In genomic region chr9:35571113-35571512, GRCh38 we compare ENCODE assay signal across 19 cellular contexts. TPM values are rescaled to one million over a fixed set of nuclear protein-coding genes. Genes with fewer than 3 reads are reported as not detected.
DNase-seq lines count a peak whose midpoint lies in the region; ATAC-seq and TF ChIP-seq lines count a peak whose summit lies in the region.
"Had no signal": no experiment of that assay in that cellular context is flagged by ENCODE, and none has a peak within 500 bp of the region (broad histone marks: within the 10 kb centered on the region; RNA-seq: fewer than 3 reads in every experiment).

No MANE protein-coding gene starts in this region.

- H3K4me1 Mint-ChIP-seq in CD14-positive monocyte, result peaks cover 23% of the 10 kb centered on the region
- H3K4me1 Mint-ChIP-seq in CD4-positive, alpha-beta memory T cell, result peaks cover 7 to 17% (median 13%) of the 10 kb centered on the region in 4 donors
- peaks cover 31% of the 10 kb centered on the region for H3K4me1 Mint-ChIP-seq in activated CD4-positive, alpha-beta memory T cell treated with anti-CD3 and anti-CD28 coated beads, Interleukin-2, amount 10 ng/mL, durations not matched to agents 7 days and 5 days
- peaks cover 8 to 11% of the 10 kb centered on the region in 2 donors for H3K4me1 Mint-ChIP-seq in effector memory CD8-positive, alpha-beta T cell (ENCODE audit: low read depth in 2 of 2)

- 91 to 100% methylated on average over 1 of the region's 1 CpG for WGBS in esophagus squamous epithelium, 2 donors

- no peak overlapping the region for H3K4me3 Mint-ChIP-seq in CD14-positive monocyte
- H3K4me3 Mint-ChIP-seq in CD4-positive, alpha-beta memory T cell, result no peak overlapping the region
- H3K4me3 Mint-ChIP-seq in activated CD4-positive, alpha-beta memory T cell treated with anti-CD3 and anti-CD28 coated beads, Interleukin-2, amount 10 ng/mL, durations not matched to agents 7 days and 5 days, result no peak overlapping the region
- no peak overlapping the region for H3K4me3 Mint-ChIP-seq in effector memory CD8-positive, alpha-beta T cell
- H3K4me3 Mint-ChIP-seq: nephron had no signal

- H3K27ac Mint-ChIP-seq in CD14-positive monocyte, result peak overlapping the region in 5 of 7 donors; percentile 2 to 89 (median 22)
- H3K27ac Mint-ChIP-seq in CD4-positive, alpha-beta memory T cell, result peak overlapping the region in 4 of 7 donors; percentile 13 to 62 (median 40)
- H3K27ac Mint-ChIP-seq in activated CD4-positive, alpha-beta memory T cell treated with anti-CD3 and anti-CD28 coated beads, Interleukin-2, amount 10 ng/mL, durations not matched to agents 7 days and 5 days, result peak overlapping the region; percentile 86
- H3K27ac Mint-ChIP-seq in effector memory CD8-positive, alpha-beta T cell, result peak overlapping the region; percentile 85 to 87
- H3K27ac Mint-ChIP-seq: nephron, progenitor cell of endocrine pancreas had no signal

- no peak for DNase-seq in CD14-positive monocyte (ENCODE audit: low spot score)
- DNase-seq in CD4-positive, alpha-beta memory T cell, result no peak
- DNase-seq in activated CD4-positive, alpha-beta memory T cell treated with anti-CD3 and anti-CD28 coated beads, Interleukin-2, amount 10 ng/mL, durations not matched to agents 7 days and 5 days, result no peak
- no peak for DNase-seq in effector memory CD8-positive, alpha-beta T cell
- DNase-seq in NCI-H146 treated with DMSO at 0.1 percent for 48 hours (lab: John Stamatoyannopoulos, UW; ENCODE audit: unreplicated experiment), result no peak
- no peak for DNase-seq in hippocampal formation (lab: John Stamatoyannopoulos, UW)
- no peak for DNase-seq in esophagus squamous epithelium (lab: John Stamatoyannopoulos, UW)
- DNase-seq: amygdala, gastrocnemius medialis, HCEC 1CT, mesendoderm, NCI-H1417, NCI-H526, Right ventricle myocardium superior, WERI-Rb-1 had no signal

- CTCF ChIA-PET in CD4-positive, alpha-beta memory T cell (lab: Charles Lee; ENCODE audit: partially characterized antibody), result interaction anchor here (0.7 kb wide), 2 partner anchors 19 to 124 kb away, joined by 3 read pairs; no protein-coding TSS in a partner anchor
- CTCF ChIA-PET in activated CD4-positive, alpha-beta memory T cell treated with anti-CD3 and anti-CD28 coated beads, Interleukin-2, amount 10 ng/mL, durations not matched to agents 7 days and 5 days (lab: Charles Lee), result interaction anchor here (1.0 to 3.0 kb wide), 3 partner anchors 18 to 91 kb away, joined by 3 to 8 read pairs (median 4); no protein-coding TSS in a partner anchor

- H3K27me3 Mint-ChIP-seq in CD14-positive monocyte (ENCODE audit: low read depth in 3 of 3), result peaks cover 0 to 4% (median 2%) of the 10 kb centered on the region in 3 donors
- no peaks in the 10 kb centered on the region for H3K27me3 Mint-ChIP-seq in CD4-positive, alpha-beta memory T cell
- no peaks in the 10 kb centered on the region for H3K27me3 Mint-ChIP-seq in activated CD4-positive, alpha-beta memory T cell treated with anti-CD3 and anti-CD28 coated beads, Interleukin-2, amount 10 ng/mL, durations not matched to agents 7 days and 5 days
- no peaks in the 10 kb centered on the region for H3K27me3 Mint-ChIP-seq in effector memory CD8-positive, alpha-beta T cell
- H3K27me3 Mint-ChIP-seq: progenitor cell of endocrine pancreas had no signal

- intact Hi-C loops in CD14-positive monocyte (cut with micrococcal nuclease), result no loop called here
- intact Hi-C loops in CD4-positive, alpha-beta memory T cell (cut with micrococcal nuclease), result no loop called here
- intact Hi-C loops in esophagus squamous epithelium (cut with DNase I), result no loop called here

- peaks cover 0 to 2% (median 0%) of the 10 kb centered on the region in 7 donors for H3K9me3 Mint-ChIP-seq in CD14-positive monocyte
- H3K9me3 Mint-ChIP-seq in CD4-positive, alpha-beta memory T cell, result no peaks in the 10 kb centered on the region
- no peaks in the 10 kb centered on the region for H3K9me3 Mint-ChIP-seq in activated CD4-positive, alpha-beta memory T cell treated with anti-CD3 and anti-CD28 coated beads, Interleukin-2, amount 10 ng/mL, durations not matched to agents 7 days and 5 days
- no peaks in the 10 kb centered on the region for H3K9me3 Mint-ChIP-seq in effector memory CD8-positive, alpha-beta T cell
- H3K9me3 Mint-ChIP-seq: nephron had no signal

- H3K36me3 Mint-ChIP-seq in CD14-positive monocyte, result no peaks in the 10 kb centered on the region
- H3K36me3 Mint-ChIP-seq in CD4-positive, alpha-beta memory T cell, result no peaks in the 10 kb centered on the region
- no peaks in the 10 kb centered on the region for H3K36me3 Mint-ChIP-seq in activated CD4-positive, alpha-beta memory T cell treated with anti-CD3 and anti-CD28 coated beads, Interleukin-2, amount 10 ng/mL, durations not matched to agents 7 days and 5 days (ENCODE audit: low read depth)
- H3K36me3 Mint-ChIP-seq in effector memory CD8-positive, alpha-beta T cell (ENCODE audit: insufficient read depth), result no peaks in the 10 kb centered on the region

- no peaks in the 10 kb centered on the region for H3K27me3 ChIP-seq in CD4-positive, alpha-beta memory T cell (ENCODE audit: insufficient read depth, low read length)
- H3K27me3 ChIP-seq in esophagus squamous epithelium, result no peaks in the 10 kb centered on the region
- H3K27me3 ChIP-seq: cardiac muscle cell, gastrocnemius medialis had no signal

- peaks cover 7% of the 10 kb centered on the region for H3K4me1 ChIP-seq in CD4-positive, alpha-beta memory T cell (ENCODE audit: insufficient read depth, low read length)
- H3K4me1 ChIP-seq in esophagus squamous epithelium, result no peaks in the 10 kb centered on the region

- no peak for TF ChIP-seq POLR2A in esophagus squamous epithelium (IDR thresholded peaks at IDR 0.05)

- no peaks in the 10 kb centered on the region for H3K9me3 ChIP-seq in CD4-positive, alpha-beta memory T cell (ENCODE audit: control insufficient read depth in 1 of 2, low read length in 2 of 2)
- no peaks in the 10 kb centered on the region for H3K9me3 ChIP-seq in esophagus squamous epithelium
- H3K9me3 ChIP-seq: gastrocnemius medialis had no signal

- no peak overlapping the region for H3K27ac ChIP-seq in CD4-positive, alpha-beta memory T cell (ENCODE audit: low read depth, low read length)
- H3K27ac ChIP-seq in esophagus squamous epithelium, result no peak overlapping the region
- H3K27ac ChIP-seq: cardiac muscle cell, gastrocnemius medialis, WERI-Rb-1 had no signal

- no peak overlapping the region for H3K4me3 ChIP-seq in CD4-positive, alpha-beta memory T cell (ENCODE audit: low read length in 2 of 2)
- H3K4me3 ChIP-seq in esophagus squamous epithelium, result no peak overlapping the region
- H3K4me3 ChIP-seq: cardiac muscle cell, gastrocnemius medialis had no signal

- TF ChIP-seq CTCF in CD14-positive monocyte (IDR thresholded peaks at IDR 0.05) (no peak), esophagus squamous epithelium (IDR thresholded peaks at IDR 0.05) (no peak)

- no peak for ATAC-seq in effector memory CD8-positive, alpha-beta T cell (replicated peaks)
- ATAC-seq in GM18861 (IDR thresholded peaks at IDR 0.05; ENCODE audit: unreplicated experiment), result no peak
- ATAC-seq: gastrocnemius medialis had no signal

- H3K36me3 ChIP-seq in CD4-positive, alpha-beta memory T cell (ENCODE audit: insufficient read depth, low read length), result no peaks in the 10 kb centered on the region
- H3K36me3 ChIP-seq in esophagus squamous epithelium, result no peaks in the 10 kb centered on the region
- H3K36me3 ChIP-seq: cardiac muscle cell, gastrocnemius medialis, WERI-Rb-1 had no signal

- POLR2A ChIA-PET in CD4-positive, alpha-beta memory T cell (lab: Charles Lee; ENCODE audit: partially characterized antibody), result no interaction called here
- POLR2A ChIA-PET in activated CD4-positive, alpha-beta memory T cell treated with anti-CD3 and anti-CD28 coated beads, Interleukin-2, amount 10 ng/mL, durations not matched to agents 7 days and 5 days (lab: Charles Lee), result interaction anchor here (0.9 kb wide), 1 partner anchor 33 kb away, joined by 3 read pairs; no protein-coding TSS in a partner anchor

RNA-seq across cellular contexts. Expression of gene TESK1, which starts 33.9 kb away (rescaled TPM):
- polyA plus RNA-seq in CD14-positive monocyte, result 1 to 10 TPM; 2.9 TPM
- 10 to 100 TPM; 48.9 to 53.5 TPM for total RNA-seq in CD4-positive, alpha-beta memory T cell
- polyA plus RNA-seq in CD4-positive, alpha-beta memory T cell, result 10 to 100 TPM in 1 of 2 donors, 1 to 10 TPM in 1; 3.3 to 17.1 TPM
- total RNA-seq in activated CD4-positive, alpha-beta memory T cell treated with anti-CD3 and anti-CD28 coated beads, Interleukin-2, amount 10 ng/mL, durations not matched to agents 7 days and 5 days, result 10 to 100 TPM; 31.7 to 32.3 TPM
- total RNA-seq in esophagus squamous epithelium, result 10 to 100 TPM; 10.1 to 22.1 (median 14.4) TPM

RNA-seq across cellular contexts. Expression of gene CD72, which starts 47.1 kb away (rescaled TPM):
- polyA plus RNA-seq in CD14-positive monocyte, result 1 to 10 TPM; 1.6 to 1.8 TPM
- 1 to 10 TPM; 4.4 to 6.5 TPM for total RNA-seq in CD4-positive, alpha-beta memory T cell
- 1 to 10 TPM; 1.4 to 1.8 TPM for polyA plus RNA-seq in CD4-positive, alpha-beta memory T cell
- total RNA-seq in activated CD4-positive, alpha-beta memory T cell treated with anti-CD3 and anti-CD28 coated beads, Interleukin-2, amount 10 ng/mL, durations not matched to agents 7 days and 5 days, result 10 to 100 TPM; 11.8 to 11.9 TPM
- 1 to 10 TPM in 1 of 4 donors, under 1 TPM in 1, not detected in 2; 0.27 to 1.9 TPM for total RNA-seq in esophagus squamous epithelium

Comparison
In these comparisons a context has a peak if more than half of its experiments do, and no peak if none do; other contexts are left out.
1. H3K27ac Mint-ChIP-seq: peak in every context shown above with its lines; median percentile 86 in activated CD4-positive, alpha-beta memory T cell treated with anti-CD3 and anti-CD28 coated beads, Interleukin-2, amount 10 ng/mL, durations not matched to agents 7 days and 5 days; 86 in effector memory CD8-positive, alpha-beta T cell; 40 in CD4-positive, alpha-beta memory T cell; 22 in CD14-positive monocyte.